In the genomic region with DNA sequence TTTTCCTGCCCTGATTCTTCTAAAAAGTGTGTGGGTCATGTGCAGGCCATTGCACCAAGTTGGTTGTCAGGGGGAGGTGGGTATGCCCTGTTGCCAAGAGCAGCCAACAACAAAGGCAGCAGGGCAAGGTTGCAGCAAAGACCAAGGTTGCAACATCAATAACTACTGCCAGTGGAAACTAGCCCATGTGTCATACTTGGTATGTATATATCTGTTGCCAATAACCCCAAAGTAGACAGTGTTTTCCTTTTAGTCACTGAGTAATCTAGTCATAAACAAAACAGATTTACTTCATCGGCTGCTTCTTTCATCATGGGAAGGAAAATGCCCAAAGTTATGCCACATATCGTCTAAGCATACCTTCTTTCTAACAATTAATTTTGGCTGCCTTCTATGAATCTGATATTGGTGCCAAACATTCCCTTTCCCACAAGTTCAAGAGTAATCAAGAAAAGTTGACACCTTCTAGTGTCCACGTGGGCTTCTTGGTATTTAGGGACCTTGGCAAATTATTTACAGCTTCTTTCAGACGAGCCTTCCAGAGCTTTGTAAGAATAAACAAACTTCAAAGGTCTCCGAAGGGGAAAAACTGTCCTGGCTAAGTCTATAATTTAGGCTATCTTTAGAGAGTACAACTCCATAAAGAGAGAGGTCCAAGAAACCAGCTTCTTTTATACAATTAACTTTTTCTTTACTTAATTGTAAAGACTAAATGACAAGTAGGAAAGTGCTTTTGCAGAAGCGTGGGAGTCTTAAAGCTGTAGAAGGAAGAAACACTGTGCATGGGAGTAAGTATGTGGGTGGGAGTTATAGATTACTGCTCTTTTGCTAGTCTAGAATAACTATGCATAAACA, we compare ENCODE assay signal across 1 cellular context.
TF ChIP-seq lines count a peak whose summit lies in the region.

No MANE protein-coding gene starts in this region.

TF ChIP-seq in K562, 482 proteins besides CTCF, POLR2A, EP300 and RAD21 (continued from another document):
- TF ChIP-seq FOXA3 (CRISPR knock-in tag; conservative IDR thresholded peaks at IDR 0.05 in 1 of 2, IDR thresholded peaks at IDR 0.05 in 1 of 2) (no peak), CEBPG (CRISPR knock-in tag; IDR thresholded peaks at IDR 0.05) (peak; percentile 44; the same call in 1 of the 2 replicates), CEBPG (tag; conservative IDR thresholded peaks at IDR 0.05 in 1 of 2, IDR thresholded peaks at IDR 0.05 in 1 of 2) (peak; percentile 73 to 76), SMARCA4 (IDR thresholded peaks at IDR 0.05) (0 out of 2 replicates have a peak, but pooled peaks have one; percentile 13), RFX1 (IDR thresholded peaks at IDR 0.05) (peak; percentile 37; the same call in 1 of the 2 replicates), L3MBTL2 (IDR thresholded peaks at IDR 0.05) (peak; percentile 78; the same call in 1 of the 2 replicates), ARID2 (IDR thresholded peaks at IDR 0.05) (no peak), BMI1 (IDR thresholded peaks at IDR 0.05; ENCODE audit: low read length) (no peak)
- TF ChIP-seq, protein P1, sequence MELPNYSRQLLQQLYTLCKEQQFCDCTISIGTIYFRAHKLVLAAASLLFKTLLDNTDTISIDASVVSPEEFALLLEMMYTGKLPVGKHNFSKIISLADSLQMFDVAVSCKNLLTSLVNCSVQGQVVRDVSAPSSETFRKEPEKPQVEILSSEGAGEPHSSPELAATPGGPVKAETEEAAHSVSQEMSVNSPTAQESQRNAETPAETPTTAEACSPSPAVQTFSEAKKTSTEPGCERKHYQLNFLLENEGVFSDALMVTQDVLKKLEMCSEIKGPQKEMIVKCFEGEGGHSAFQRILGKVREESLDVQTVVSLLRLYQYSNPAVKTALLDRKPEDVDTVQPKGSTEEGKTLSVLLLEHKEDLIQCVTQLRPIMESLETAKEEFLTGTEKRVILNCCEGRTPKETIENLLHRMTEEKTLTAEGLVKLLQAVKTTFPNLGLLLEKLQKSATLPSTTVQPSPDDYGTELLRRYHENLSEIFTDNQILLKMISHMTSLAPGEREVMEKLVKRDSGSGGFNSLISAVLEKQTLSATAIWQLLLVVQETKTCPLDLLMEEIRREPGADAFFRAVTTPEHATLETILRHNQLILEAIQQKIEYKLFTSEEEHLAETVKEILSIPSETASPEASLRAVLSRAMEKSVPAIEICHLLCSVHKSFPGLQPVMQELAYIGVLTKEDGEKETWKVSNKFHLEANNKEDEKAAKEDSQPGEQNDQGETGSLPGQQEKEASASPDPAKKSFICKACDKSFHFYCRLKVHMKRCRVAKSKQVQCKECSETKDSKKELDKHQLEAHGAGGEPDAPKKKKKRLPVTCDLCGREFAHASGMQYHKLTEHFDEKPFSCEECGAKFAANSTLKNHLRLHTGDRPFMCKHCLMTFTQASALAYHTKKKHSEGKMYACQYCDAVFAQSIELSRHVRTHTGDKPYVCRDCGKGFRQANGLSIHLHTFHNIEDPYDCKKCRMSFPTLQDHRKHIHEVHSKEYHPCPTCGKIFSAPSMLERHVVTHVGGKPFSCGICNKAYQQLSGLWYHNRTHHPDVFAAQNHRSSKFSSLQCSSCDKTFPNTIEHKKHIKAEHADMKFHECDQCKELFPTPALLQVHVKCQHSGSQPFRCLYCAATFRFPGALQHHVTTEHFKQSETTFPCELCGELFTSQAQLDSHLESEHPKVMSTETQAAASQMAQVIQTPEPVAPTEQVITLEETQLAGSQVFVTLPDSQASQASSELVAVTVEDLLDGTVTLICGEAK (IDR thresholded peaks at IDR 0.05): 0 out of 2 replicates have a peak, but pooled peaks have one; percentile 9
- TF ChIP-seq, protein P1 (CRISPR knock-in tag; IDR thresholded peaks at IDR 0.05): no peak
